Comparison of ENCODE assay signal across 14 cellular contexts in the genomic region with DNA sequence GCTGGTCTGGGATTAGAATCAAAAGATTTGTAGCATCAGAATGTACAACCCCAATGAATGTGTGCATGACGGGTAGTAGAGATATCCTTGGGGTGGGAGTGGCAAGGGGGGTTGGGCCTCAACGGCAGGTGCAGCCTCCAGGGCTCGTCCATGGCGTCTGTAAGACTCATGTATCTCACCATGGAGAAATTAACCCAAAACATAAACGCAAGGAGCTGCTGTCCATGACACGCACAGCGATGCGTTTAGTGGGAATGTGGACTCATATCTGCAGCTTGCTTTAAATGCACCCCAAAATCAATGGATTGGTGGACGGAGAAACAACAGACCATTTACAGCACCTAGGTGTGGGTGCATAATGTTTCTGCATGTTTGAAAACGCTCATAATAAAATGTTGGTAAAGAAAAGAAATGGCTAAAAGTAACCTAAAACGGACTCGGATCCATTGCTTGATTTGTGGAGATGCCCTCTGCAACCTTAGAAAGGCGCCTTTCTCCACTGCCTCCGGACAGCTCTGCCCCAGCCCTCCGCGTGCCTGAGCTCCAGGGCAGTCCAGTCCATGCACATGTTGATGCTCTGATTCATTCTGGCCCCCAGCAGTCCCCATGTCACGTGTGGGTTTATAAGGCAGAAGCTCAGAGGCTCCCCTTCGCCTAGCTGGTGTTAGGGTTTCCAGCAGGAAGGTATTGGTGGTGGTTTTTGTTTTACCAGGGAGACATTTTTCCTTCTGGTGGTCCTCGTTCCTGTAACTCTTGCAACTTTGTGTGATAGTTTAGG. TPM values are rescaled to one million over a fixed set of nuclear protein-coding genes. Genes with fewer than 3 reads are reported as not detected.
DNase-seq lines count a peak whose midpoint lies in the region; ATAC-seq and TF ChIP-seq lines count a peak whose summit lies in the region.
"Had no signal": no experiment of that assay in that cellular context is flagged by ENCODE, and none has a peak within 500 bp of the region (broad histone marks: within the 10 kb centered on the region; RNA-seq: fewer than 3 reads in every experiment).

No MANE protein-coding gene starts in this region.

- H3K4me1 ChIP-seq in heart left ventricle (peaks cover 0 to 68% (median 28%) of the 10 kb centered on the region in 12 donors), psoas muscle (peaks cover 29% of the 10 kb centered on the region)

- CTCF ChIA-PET in CD4-positive, alpha-beta T cell (lab: Charles Lee) = no interaction called here

- H3K27ac Mint-ChIP-seq in CD4-positive, alpha-beta T cell = peak overlapping the region; percentile 20
- H3K27ac Mint-ChIP-seq in endothelial cell (ENCODE audit: unreplicated experiment) = no peak overlapping the region

- H3K36me3 ChIP-seq in WERI-Rb-1 = peaks cover 86% of the 10 kb centered on the region
- H3K36me3 ChIP-seq in heart left ventricle = peaks cover 0 to 90% (median 72%) of the 10 kb centered on the region in 9 donors
- H3K36me3 ChIP-seq in psoas muscle (ENCODE audit: insufficient read depth in 1 of 2, low read depth in 1 of 2) = peaks cover 4 to 51% of the 10 kb centered on the region in 2 donors

- no peak overlapping the region for H3K4me3 Mint-ChIP-seq in CD4-positive, alpha-beta T cell
- no peak overlapping the region for H3K4me3 Mint-ChIP-seq in endothelial cell (ENCODE audit: unreplicated experiment)

- no peak for TF ChIP-seq CTCF in CD4-positive, alpha-beta T cell (IDR thresholded peaks at IDR 0.05)
- no peak for TF ChIP-seq CTCF in WERI-Rb-1 (IDR thresholded peaks at IDR 0.05; ENCODE audit: low read depth, low read length)
- TF ChIP-seq CTCF in heart left ventricle (IDR thresholded peaks at IDR 0.05) = no peak
- no peak for TF ChIP-seq CTCF in psoas muscle (IDR thresholded peaks at IDR 0.05)
- no peak for TF ChIP-seq CTCF in endothelial cell (IDR thresholded peaks at IDR 0.05; ENCODE audit: unreplicated experiment)

- POLR2A ChIA-PET in CD4-positive, alpha-beta T cell (lab: Charles Lee) = no interaction called here

- no peak for DNase-seq in CD4-positive, alpha-beta T cell
- DNase-seq in WERI-Rb-1 (peak; percentile 3), heart left ventricle (peak in 4 of 5 donors; percentile 4 to 33 (median 20)), psoas muscle (peak; percentile 12 to 61), endothelial cell (ENCODE audit: low spot score) (no peak), AG08396 (ENCODE audit: low spot score) (no peak)
- DNase-seq: dermis blood vessel endothelial cell, DMS79 treated with DMSO at 0.1 percent for 48 hours, NCI-H1417 treated with DMSO at 0.1 percent for 48 hours, NCI-H226, OCI-M1 had no signal

- no peaks in the 10 kb centered on the region for H3K27me3 ChIP-seq in CD4-positive, alpha-beta T cell (ENCODE audit: control insufficient read depth, insufficient read depth, low read length)
- H3K27me3 ChIP-seq in WERI-Rb-1 (ENCODE audit: insufficient read depth, low read depth, severe bottlenecking) (no peaks in the 10 kb centered on the region), heart left ventricle (no peaks in the 10 kb centered on the region), psoas muscle (ENCODE audit: insufficient read depth in 3 of 3, low read length in 2 of 3) (no peaks in the 10 kb centered on the region)

- WGBS in heart left ventricle, 4 donors = 72 to 80% (median 78%) methylated on average over 19 of the region's 19 CpGs
- 71 to 84% (median 79%) methylated on average over 19 of the region's 19 CpGs for WGBS in psoas muscle, 3 donors

- no peak for TF ChIP-seq POLR2A in heart left ventricle (IDR thresholded peaks at IDR 0.05)

- ATAC-seq in CD4-positive, alpha-beta T cell (ENCODE audit: poor library complexity) = no peak
- ATAC-seq in heart left ventricle (no peak), psoas muscle (peak; percentile 46 to 71 (median 62)), HG02759 (IDR thresholded peaks at IDR 0.05; ENCODE audit: unreplicated experiment) (no peak), HG02623 (IDR thresholded peaks at IDR 0.05; ENCODE audit: unreplicated experiment) (no peak)
- ATAC-seq: K562 had no signal

- no peaks in the 10 kb centered on the region for H3K4me1 Mint-ChIP-seq in CD4-positive, alpha-beta T cell (ENCODE audit: low read depth)
- H3K4me1 Mint-ChIP-seq in endothelial cell (ENCODE audit: unreplicated experiment) = no peaks in the 10 kb centered on the region

- H3K9me3 ChIP-seq in CD4-positive, alpha-beta T cell (ENCODE audit: control insufficient read depth, low read length) = no peaks in the 10 kb centered on the region
- no peaks in the 10 kb centered on the region for H3K9me3 ChIP-seq in WERI-Rb-1 (ENCODE audit: severe bottlenecking)
- no peaks in the 10 kb centered on the region for H3K9me3 ChIP-seq in heart left ventricle
- H3K9me3 ChIP-seq in psoas muscle = no peaks in the 10 kb centered on the region

- no peaks in the 10 kb centered on the region for H3K9me3 Mint-ChIP-seq in CD4-positive, alpha-beta T cell
- H3K9me3 Mint-ChIP-seq in endothelial cell (ENCODE audit: unreplicated experiment) = no peaks in the 10 kb centered on the region

- intact Hi-C loops in CD4-positive, alpha-beta T cell (cut with DNase I, micrococcal nuclease) = no loop called here
- intact Hi-C loops in heart left ventricle (cut with DNase I) = no loop called here
- intact Hi-C loops in psoas muscle (cut with DNase I) = loop anchor here in 1 of 2 donors (10.0 kb wide), 1 partner anchor 122 kb away; a partner anchor contains a TSS

- no peaks in the 10 kb centered on the region for H3K27me3 Mint-ChIP-seq in CD4-positive, alpha-beta T cell
- peaks cover 8% of the 10 kb centered on the region for H3K27me3 Mint-ChIP-seq in endothelial cell (ENCODE audit: unreplicated experiment)

- H3K27ac ChIP-seq in CD4-positive, alpha-beta T cell (ENCODE audit: low read depth, low read length) = no peak overlapping the region
- peak overlapping the region; percentile 67 for H3K27ac ChIP-seq in WERI-Rb-1
- H3K27ac ChIP-seq in heart left ventricle = peak overlapping the region in 5 of 12 donors; percentile 38 to 75 (median 67)
- peak overlapping the region; percentile 75 for H3K27ac ChIP-seq in psoas muscle

- H3K4me3 ChIP-seq in WERI-Rb-1 (ENCODE audit: low read depth, low read length) = no peak overlapping the region
- no peak overlapping the region for H3K4me3 ChIP-seq in heart left ventricle
- H3K4me3 ChIP-seq in psoas muscle = no peak overlapping the region
- H3K4me3 ChIP-seq: K562 had no signal

- H3K36me3 Mint-ChIP-seq in CD4-positive, alpha-beta T cell (ENCODE audit: low read depth) = peaks cover 70% of the 10 kb centered on the region
- peaks cover 23% of the 10 kb centered on the region for H3K36me3 Mint-ChIP-seq in endothelial cell (ENCODE audit: low read depth, unreplicated experiment)

RNA-seq across cellular contexts. Expression of a gene that starts 24.5 kb away (rescaled TPM):
- total RNA-seq in CD4-positive, alpha-beta T cell = 10 to 100 TPM; 26.3 to 27.5 TPM
- total RNA-seq in heart left ventricle (100 to 1,000 TPM; 172 to 450 (median 233) TPM), psoas muscle (10 to 100 TPM in 2 of 4 donors, 1 to 10 TPM in 2; 7.8 to 22.3 (median 10.6) TPM), endothelial cell (ENCODE audit: unreplicated experiment) (57.9 TPM)
- polyA plus RNA-seq in heart left ventricle (100 to 1,000 TPM; 144 to 227 TPM), psoas muscle (1 to 10 TPM; 4.9 to 9.5 (median 8.6) TPM)

Comparison
In these comparisons a context has a peak if more than half of its experiments do, and no peak if none do; other contexts are left out.
1. ATAC-seq: peak in psoas muscle (4 of 4); none in CD4-positive, alpha-beta T cell (single experiment), heart left ventricle (0 of 4), HG02759 (single experiment) and HG02623 (single experiment).
2. DNase-seq: peak in WERI-Rb-1 (single experiment), heart left ventricle (4 of 5) and psoas muscle (2 of 2); none in CD4-positive, alpha-beta T cell (0 of 10), endothelial cell (single experiment) and AG08396 (single experiment).